Comparison of ENCODE assay signal across 26 cellular contexts in the genomic region with DNA sequence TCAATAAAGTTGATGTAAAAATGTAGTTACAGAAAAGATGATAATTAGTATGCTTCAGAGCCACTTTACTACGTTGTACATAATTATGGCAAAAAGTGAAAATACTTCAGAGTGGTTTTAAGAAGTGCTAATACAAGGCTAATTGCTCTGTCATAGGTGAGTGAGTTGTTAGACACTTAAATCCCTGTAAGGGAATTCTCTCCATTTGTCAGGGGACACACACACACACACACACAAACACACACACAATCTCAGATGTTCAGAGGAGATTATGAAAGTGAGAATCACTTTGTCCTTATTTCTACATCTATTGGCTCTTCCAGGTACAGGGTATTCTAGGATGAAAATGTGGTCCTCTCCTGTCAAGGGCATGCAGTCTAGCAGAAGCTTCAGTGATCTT.
"Had no signal": no experiment of that assay in that cellular context is flagged by ENCODE, and none has a peak within 500 bp of the region (broad histone marks: within the 10 kb centered on the region; RNA-seq: fewer than 3 reads in every experiment).

No MANE protein-coding gene starts in this region.

- H3K4me1 ChIP-seq: colonic mucosa, gastrocnemius medialis, left lung, lower lobe of right lung had no signal

- H3K27ac Mint-ChIP-seq: dendritic cell treated with granulocyte-macrophage colony-stimulating factor and Interleukin-4, amounts not matched to agents 40 ng/mL and 50 ng/mL, for 4 days; effector memory CD8-positive, alpha-beta T cell; endodermal cell had no signal

- DNase-seq: colonic mucosa; cortex of kidney; effector CD8-positive, alpha-beta T cell; effector memory CD8-positive, alpha-beta T cell; endodermal cell; erythroblast; esophagus squamous epithelium; foreskin fibroblast; foreskin melanocyte; gastrocnemius medialis; glutamatergic neuron; head of caudate nucleus; heart right ventricle; hippocampal formation; left cardiac atrium; left lung; left ventricle myocardium superior; lower lobe of right lung; mesendoderm; midbrain had no signal

- H3K36me3 ChIP-seq: colonic mucosa, esophagus squamous epithelium, gastrocnemius medialis, heart right ventricle, left lung, lower lobe of right lung had no signal

- H3K9me3 Mint-ChIP-seq: dendritic cell treated with granulocyte-macrophage colony-stimulating factor and Interleukin-4, amounts not matched to agents 40 ng/mL and 50 ng/mL, for 4 days; effector memory CD8-positive, alpha-beta T cell; endodermal cell had no signal

- H3K4me3 ChIP-seq: colonic mucosa, esophagus squamous epithelium, gastrocnemius medialis, heart right ventricle, left lung, lower lobe of right lung had no signal

- H3K4me3 Mint-ChIP-seq: dendritic cell treated with granulocyte-macrophage colony-stimulating factor and Interleukin-4, amounts not matched to agents 40 ng/mL and 50 ng/mL, for 4 days; effector memory CD8-positive, alpha-beta T cell; endodermal cell had no signal

- H3K9me3 ChIP-seq: colonic mucosa, esophagus squamous epithelium, gastrocnemius medialis, heart right ventricle, left lung, lower lobe of right lung had no signal

- H3K27ac ChIP-seq: colonic mucosa, epithelial cell of prostate, esophagus squamous epithelium, gastrocnemius medialis, heart right ventricle, left lung, lower lobe of right lung had no signal

- ATAC-seq: effector memory CD8-positive, alpha-beta T cell; esophagus mucosa; gastrocnemius medialis; heart right ventricle; left cardiac atrium; left lung; left ventricle myocardium superior; lower lobe of right lung had no signal

- FAIRE-seq: endometrium, islet of Langerhans, keratinocyte had no signal

- H3K27me3 ChIP-seq: colonic mucosa, gastrocnemius medialis, heart right ventricle, left lung had no signal
